ENCODE assay signal across 34 cellular contexts in the genomic region with DNA sequence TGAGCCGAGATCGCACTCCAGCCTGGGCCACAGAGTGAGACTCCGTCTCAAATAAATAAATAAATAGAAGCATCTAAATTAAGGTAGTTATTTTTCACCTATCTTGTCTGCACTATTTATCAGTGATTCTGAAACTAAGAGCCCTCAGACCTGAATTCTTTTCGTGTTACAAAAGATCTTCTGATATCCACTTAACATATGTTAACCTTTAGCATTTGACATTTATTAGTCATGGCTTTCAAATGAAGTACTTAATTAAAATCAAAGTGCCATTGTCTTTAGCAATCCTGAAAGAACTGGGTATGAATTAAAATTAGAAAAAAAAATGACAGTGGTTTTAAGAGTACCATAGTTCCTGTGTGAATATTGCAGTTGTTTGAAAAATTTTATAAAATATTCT.
A peak's percentile ranks its signal among the peaks of the same experiment; 100 is the strongest.
DNase-seq lines count a peak whose midpoint lies in the region; ATAC-seq, FAIRE-seq and TF ChIP-seq lines count a peak whose summit lies in the region.
"Had no signal": no experiment of that assay in that cellular context is flagged by ENCODE, and none has a peak within 500 bp of the region (broad histone marks: within the 10 kb centered on the region; RNA-seq: fewer than 3 reads in every experiment).

No MANE protein-coding gene starts in this region.

- no peak overlapping the region for H3K4me3 Mint-ChIP-seq in naive thymus-derived CD8-positive, alpha-beta T cell
- no peak overlapping the region for H3K4me3 Mint-ChIP-seq in CD4-positive, alpha-beta T cell
- H3K4me3 Mint-ChIP-seq: B cell; CD14-positive monocyte; CD4-positive, alpha-beta memory T cell; CD4-positive, CD25-positive, alpha-beta regulatory T cell; CD8-positive, alpha-beta memory T cell; CD8-positive, alpha-beta T cell had no signal

- H3K9me3 Mint-ChIP-seq in naive thymus-derived CD8-positive, alpha-beta T cell, result peaks cover 13 to 31% (median 22%) of the 10 kb centered on the region in 9 donors
- peaks cover 7% of the 10 kb centered on the region for H3K9me3 Mint-ChIP-seq in CD4-positive, alpha-beta T cell

- peaks cover 4% of the 10 kb centered on the region for H3K27me3 ChIP-seq in CD4-positive, alpha-beta T cell (ENCODE audit: control insufficient read depth, insufficient read depth, low read length)
- H3K27me3 ChIP-seq: BE2C; BLaER1; BLaER1 treated with 17β-estradiol and CSF1 and Interleukin-3, amounts not matched to agents 10 nM and 100 nM had no signal

- peaks cover 0 to 19% (median 7%) of the 10 kb centered on the region in 5 donors for H3K27me3 Mint-ChIP-seq in naive thymus-derived CD8-positive, alpha-beta T cell
- peaks cover 12% of the 10 kb centered on the region for H3K27me3 Mint-ChIP-seq in CD4-positive, alpha-beta T cell

- intact Hi-C loops in CD4-positive, alpha-beta T cell (cut with DNase I, micrococcal nuclease), result no loop called here

- no peak for TF ChIP-seq CTCF in CD4-positive, alpha-beta T cell (IDR thresholded peaks at IDR 0.05)

- no peak for ATAC-seq in naive thymus-derived CD8-positive, alpha-beta T cell
- ATAC-seq in CD4-positive, alpha-beta T cell (ENCODE audit: poor library complexity), result no peak
- ATAC-seq: A549; CD8-positive, alpha-beta T cell had no signal

- no peak overlapping the region for H3K27ac Mint-ChIP-seq in naive thymus-derived CD8-positive, alpha-beta T cell
- no peak overlapping the region for H3K27ac Mint-ChIP-seq in CD4-positive, alpha-beta T cell
- H3K27ac Mint-ChIP-seq: B cell; CD4-positive, alpha-beta memory T cell; CD4-positive, CD25-positive, alpha-beta regulatory T cell; CD8-positive, alpha-beta memory T cell; CD8-positive, alpha-beta T cell had no signal

- CTCF ChIA-PET in CD4-positive, alpha-beta T cell (lab: Charles Lee), result no interaction called here

- DNase-seq in COLO829 (ENCODE audit: low spot score) (peak; percentile 70), foreskin melanocyte (peak; percentile 68), OCI-M2 (lab: John Stamatoyannopoulos, UW; ENCODE audit: unreplicated experiment) (no peak)
- no peak for DNase-seq in naive thymus-derived CD8-positive, alpha-beta T cell
- no peak for DNase-seq in CD4-positive, alpha-beta T cell
- DNase-seq: 8988T; ACHN; AML-193; BE2C; C1 segment of cervical spinal cord; Caco-2; Calu3; CD4-positive, alpha-beta memory T cell; CD4-positive, CD25-positive, alpha-beta regulatory T cell; CD8-positive, alpha-beta memory T cell; CD8-positive, alpha-beta T cell; COR-L47; DMS 273 treated with DMSO at 0.1 percent for 48 hours; DMS153; DMS53; DMS79; DMS79 treated with DMSO at 0.1 percent for 48 hours; DND-41; EL had no signal

- POLR2A ChIA-PET in naive thymus-derived CD8-positive, alpha-beta T cell (lab: Charles Lee), result no interaction called here
- POLR2A ChIA-PET in CD4-positive, alpha-beta T cell (lab: Charles Lee), result no interaction called here

- FAIRE-seq in endometrium (lab: Jason Lieb, UNC), result peak; percentile 23
- FAIRE-seq: A204.1, A549, D721Med had no signal

- no peak overlapping the region for H3K27ac ChIP-seq in CD4-positive, alpha-beta T cell (ENCODE audit: low read depth, low read length)
- H3K27ac ChIP-seq: 22Rv1; A549; BLaER1; BLaER1 treated with 17β-estradiol and CSF1 and Interleukin-3, amounts not matched to agents 10 nM and 100 nM; C4-2B had no signal

- no peaks in the 10 kb centered on the region for H3K4me1 Mint-ChIP-seq in naive thymus-derived CD8-positive, alpha-beta T cell
- no peaks in the 10 kb centered on the region for H3K4me1 Mint-ChIP-seq in CD4-positive, alpha-beta T cell (ENCODE audit: low read depth)
- H3K4me1 Mint-ChIP-seq: B cell; CD14-positive monocyte; CD4-positive, alpha-beta memory T cell; CD4-positive, CD25-positive, alpha-beta regulatory T cell; CD8-positive, alpha-beta memory T cell had no signal

- H3K9me3 ChIP-seq in CD4-positive, alpha-beta T cell (ENCODE audit: control insufficient read depth, low read length), result peaks cover 19% of the 10 kb centered on the region
- H3K9me3 ChIP-seq: BE2C had no signal

- peaks cover 0 to 21% (median 0%) of the 10 kb centered on the region in 3 donors for H3K36me3 Mint-ChIP-seq in naive thymus-derived CD8-positive, alpha-beta T cell
- no peaks in the 10 kb centered on the region for H3K36me3 Mint-ChIP-seq in CD4-positive, alpha-beta T cell (ENCODE audit: low read depth)
- H3K36me3 Mint-ChIP-seq: CD4-positive, alpha-beta memory T cell; CD4-positive, CD25-positive, alpha-beta regulatory T cell; CD8-positive, alpha-beta T cell had no signal

Comparison
In these comparisons a context has a peak if more than half of its experiments do, and no peak if none do; other contexts are left out.
1. DNase-seq: peak in COLO829 (single experiment) and foreskin melanocyte (single experiment); none in naive thymus-derived CD8-positive, alpha-beta T cell (0 of 10), CD4-positive, alpha-beta T cell (0 of 10) and OCI-M2 (single experiment).